In the genomic region with DNA sequence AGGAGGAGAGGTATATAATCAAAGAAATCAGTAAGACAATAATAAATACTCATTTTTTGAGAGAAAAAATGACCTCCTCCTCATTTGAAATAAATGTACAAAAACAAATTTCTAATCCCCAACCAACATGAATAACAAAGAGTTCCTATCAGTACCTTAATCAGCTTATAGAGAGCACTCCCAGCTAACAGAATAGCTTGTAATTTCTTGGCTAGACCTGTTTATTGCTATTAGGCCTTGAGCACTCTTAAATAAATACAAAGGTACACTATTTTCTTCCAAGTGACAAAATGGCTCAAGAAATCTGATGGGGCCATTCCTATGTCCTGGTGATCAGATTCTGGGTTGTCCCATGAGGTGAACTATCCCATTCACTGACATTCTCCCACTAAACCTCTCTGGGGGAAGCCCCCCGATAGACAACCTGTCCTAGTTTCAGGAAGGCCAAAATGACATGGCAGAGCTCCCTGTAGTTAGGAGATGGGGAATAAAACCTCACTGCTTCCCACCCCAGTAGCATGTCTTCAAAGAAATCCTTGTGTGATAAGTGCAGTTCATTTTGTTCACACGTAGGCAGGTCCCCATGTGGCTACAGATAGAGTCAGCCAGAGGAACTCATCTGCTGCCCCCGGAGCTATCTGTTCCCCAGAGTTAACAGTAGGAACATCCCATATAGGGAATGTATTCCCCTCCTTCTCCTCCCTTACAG, we compare ENCODE assay signal across 21 cellular contexts.
DNase-seq lines count a peak whose midpoint lies in the region; TF ChIP-seq lines count a peak whose summit lies in the region.
"Had no signal": no experiment of that assay in that cellular context is flagged by ENCODE, and none has a peak within 500 bp of the region (broad histone marks: within the 10 kb centered on the region; RNA-seq: fewer than 3 reads in every experiment).

No MANE protein-coding gene starts in this region.

- H3K27ac ChIP-seq in breast epithelium (no peak overlapping the region), fibroblast of lung (ENCODE audit: insufficient read depth, low read length) (peak overlapping the region; percentile 74), subcutaneous abdominal adipose tissue (ENCODE audit: low read depth, low read length) (peak overlapping the region; percentile 25)

- H3K4me1 Mint-ChIP-seq in MCF 10A (ENCODE audit: insufficient read depth, unreplicated experiment): peaks cover 45% of the 10 kb centered on the region
- H3K4me1 Mint-ChIP-seq: immature natural killer cell; naive thymus-derived CD8-positive, alpha-beta T cell had no signal

- TF ChIP-seq CTCF in MCF 10A (IDR thresholded peaks at IDR 0.05; ENCODE audit: unreplicated experiment) (no peak), breast epithelium (IDR thresholded peaks at IDR 0.05) (no peak), fibroblast of lung (conservative IDR thresholded peaks at IDR 0.05 in 1 of 2, IDR thresholded peaks at IDR 0.05 in 1 of 2; ENCODE audit: low read depth in 1 of 2, low read length in 2 of 2) (no peak)

- H3K9ac ChIP-seq in fibroblast of lung (ENCODE audit: insufficient read depth, low read length) (no peak overlapping the region), subcutaneous abdominal adipose tissue (ENCODE audit: low read length in 5 of 5) (no peak overlapping the region)

- H3K36me3 ChIP-seq in breast epithelium: no peaks in the 10 kb centered on the region
- no peaks in the 10 kb centered on the region for H3K36me3 ChIP-seq in fibroblast of lung (ENCODE audit: control insufficient read depth, insufficient read depth, low read length)
- H3K36me3 ChIP-seq in subcutaneous abdominal adipose tissue (ENCODE audit: control insufficient read depth in 5 of 5, insufficient read depth in 5 of 5, low read length in 5 of 5): no peaks in the 10 kb centered on the region
- H3K36me3 ChIP-seq: HAP-1 had no signal

- H4K20me1 ChIP-seq in fibroblast of lung (ENCODE audit: control insufficient read depth, extremely low read depth, insufficient read depth, low read length): no peaks in the 10 kb centered on the region

- H3K4me3 ChIP-seq in breast epithelium (no peak overlapping the region), fibroblast of lung (replicated peaks in 1 of 4; ENCODE audit: control extremely low read depth in 1 of 4, insufficient read depth in 1 of 4, low read depth in 3 of 4, low read length in 4 of 4) (no peak overlapping the region), subcutaneous abdominal adipose tissue (ENCODE audit: low read depth in 1 of 5, low read length in 5 of 5) (no peak overlapping the region)
- H3K4me3 ChIP-seq: HAP-1, lung had no signal

- BruUV-seq in MCF 10A (replicated peaks; lab: Mats Ljungman, UMichigan): no TSS peak

- H3K4me2 ChIP-seq in fibroblast of lung (ENCODE audit: extremely low read depth, insufficient read depth, low read length): peak overlapping the region; percentile 64

- H3K27me3 ChIP-seq in breast epithelium (no peaks in the 10 kb centered on the region), fibroblast of lung (ENCODE audit: control insufficient read depth, insufficient read depth, low read length) (no peaks in the 10 kb centered on the region), subcutaneous abdominal adipose tissue (ENCODE audit: control insufficient read depth in 5 of 5, insufficient read depth in 4 of 5, low read length in 5 of 5) (no peaks in the 10 kb centered on the region)

- no peak for DNase-seq in MCF 10A (ENCODE audit: unreplicated experiment)
- DNase-seq in breast epithelium (ENCODE audit: low spot score in 2 of 2): no peak
- peak; percentile 34 for DNase-seq in SK-MEL-5 (ENCODE audit: low read depth, low spot score)
- no peak for DNase-seq in fibroblast of lung (ENCODE audit: low read depth in 2 of 2)
- DNase-seq in KG1 (lab: John Stamatoyannopoulos, UW): no peak
- no peak for DNase-seq in DMS 273 treated with DMSO at 0.1 percent for 48 hours (lab: John Stamatoyannopoulos, UW)
- no peak for DNase-seq in stimulated activated CD4-positive, alpha-beta T cell treated with anti-CD3 and anti-CD28 coated beads, Interleukin-12 subunit alpha, Interleukin-12 subunit beta, amount 100 ng/mL, for 4 hours
- DNase-seq: activated CD4-positive, alpha-beta T cell treated with anti-CD3 and anti-CD28 coated beads for 48 hours; activated CD8-positive, alpha-beta memory T cell treated with anti-CD3 and anti-CD28 coated beads, Interleukin-2, amount 50 U/mL, for 4 hours; CD8-positive, alpha-beta T cell; glutamatergic neuron; immature natural killer cell; naive thymus-derived CD8-positive, alpha-beta T cell; NCI-H146; NCI-H226; stimulated activated CD4-positive, alpha-beta T cell treated with anti-CD3 and anti-CD28 coated beads, Interleukin-15, amount 100 ng/mL, for 24 hours had no signal

- no peaks in the 10 kb centered on the region for H3K27me3 Mint-ChIP-seq in MCF 10A (ENCODE audit: insufficient read depth, unreplicated experiment)
- H3K27me3 Mint-ChIP-seq: naive thymus-derived CD8-positive, alpha-beta T cell; progenitor cell of endocrine pancreas had no signal

- peak overlapping the region; percentile 30 for H3K4me3 Mint-ChIP-seq in MCF 10A (ENCODE audit: unreplicated experiment)
- H3K4me3 Mint-ChIP-seq: CD8-positive, alpha-beta T cell; immature natural killer cell; naive thymus-derived CD8-positive, alpha-beta T cell; stimulated activated naive CD8-positive, alpha-beta T cell treated with anti-CD3 and anti-CD28 coated beads, Interleukin-15, Interleukin-2, amounts not matched to agents 100 ng/mL and 50 ng/mL, for 24 hours had no signal

- H2AFZ ChIP-seq in fibroblast of lung (ENCODE audit: low read length): no peak overlapping the region

- H3K4me1 ChIP-seq in breast epithelium: peaks cover 0 to 6% of the 10 kb centered on the region in 2 donors
- H3K4me1 ChIP-seq in fibroblast of lung (ENCODE audit: control insufficient read depth, extremely low read depth, insufficient read depth, low read length): peaks cover 11% of the 10 kb centered on the region
- H3K4me1 ChIP-seq in subcutaneous abdominal adipose tissue (ENCODE audit: control insufficient read depth in 5 of 5, insufficient read depth in 5 of 5, low read length in 5 of 5): peaks cover 5 to 49% (median 35%) of the 10 kb centered on the region in 5 donors

- intact Hi-C loops in MCF 10A (cut with micrococcal nuclease): loop anchor here (1.0 kb wide), 1 partner anchor 32 kb away; no protein-coding TSS in a partner anchor
- intact Hi-C loops in breast epithelium (cut with DNase I; ENCODE audit: low total_unique reads): no loop called here

- CTCF ChIA-PET in MCF 10A (lab: Yijun Ruan, JAX): interaction anchor here (1.0 kb wide), 1 partner anchor 31 kb away, joined by 3 read pairs; no protein-coding TSS in a partner anchor

- POLR2A ChIA-PET in MCF 10A (lab: Yijun Ruan, JAX): interaction anchor here (0.6 to 5.7 kb wide), 7 partner anchors 10 to 634 kb away, joined by 3 to 66 read pairs (median 5); no protein-coding TSS in a partner anchor

- in situ Hi-C loops in SK-MEL-5 (cut with HindIII; ENCODE audit: low pct_unique_long_range_greater_than_20kb, low sequenced_read_pairs): no loop called here

- no peaks in the 10 kb centered on the region for H3K79me2 ChIP-seq in fibroblast of lung (ENCODE audit: control insufficient read depth, insufficient read depth, low read length)

- no peaks in the 10 kb centered on the region for H3K9me3 Mint-ChIP-seq in MCF 10A (ENCODE audit: unreplicated experiment)
- H3K9me3 Mint-ChIP-seq: CD8-positive, alpha-beta T cell; stimulated activated naive CD8-positive, alpha-beta T cell treated with anti-CD3 and anti-CD28 coated beads, Interleukin-15, Interleukin-2, amounts not matched to agents 100 ng/mL and 50 ng/mL, for 24 hours had no signal

- H3K9me3 ChIP-seq in breast epithelium (no peaks in the 10 kb centered on the region), fibroblast of lung (ENCODE audit: control insufficient read depth, insufficient read depth, low read depth, low read length) (no peaks in the 10 kb centered on the region), subcutaneous abdominal adipose tissue (ENCODE audit: control insufficient read depth in 5 of 5, low read length in 5 of 5) (no peaks in the 10 kb centered on the region)
- H3K9me3 ChIP-seq: HAP-1 had no signal

- no peaks in the 10 kb centered on the region for H3K36me3 Mint-ChIP-seq in MCF 10A (ENCODE audit: insufficient read depth, unreplicated experiment)
- H3K36me3 Mint-ChIP-seq: CD8-positive, alpha-beta T cell; immature natural killer cell; naive thymus-derived CD8-positive, alpha-beta T cell had no signal

- H3K27ac Mint-ChIP-seq in MCF 10A (ENCODE audit: low read depth, unreplicated experiment): peak overlapping the region; percentile 91
- H3K27ac Mint-ChIP-seq: CD8-positive, alpha-beta T cell; immature natural killer cell; naive thymus-derived CD8-positive, alpha-beta T cell; stimulated activated naive CD8-positive, alpha-beta T cell treated with anti-CD3 and anti-CD28 coated beads, Interleukin-15, Interleukin-2, amounts not matched to agents 100 ng/mL and 50 ng/mL, for 24 hours had no signal

- no peak for TF ChIP-seq POLR2A in breast epithelium (IDR thresholded peaks at IDR 0.05)

Comparison
In these comparisons a context has a peak if more than half of its experiments do, and no peak if none do; other contexts are left out.
1. H3K27ac ChIP-seq: peak in fibroblast of lung (single experiment) and subcutaneous abdominal adipose tissue (single experiment); none in breast epithelium (0 of 2).